ENCODE assay signal across 8 cellular contexts in genomic region chr2:162608901-162609300, GRCh38.
"Had no signal": no experiment of that assay in that cellular context is flagged by ENCODE, and none has a peak within 500 bp of the region (broad histone marks: within the 10 kb centered on the region; RNA-seq: fewer than 3 reads in every experiment).

No MANE protein-coding gene starts in this region.

- ATAC-seq: HCT116 had no signal

- H3K9me3 ChIP-seq: HAP-1 had no signal

- DNase-seq: H7, HFFc6, KBM-7 had no signal

- H3K36me3 ChIP-seq: HAP-1 had no signal

- H3K9ac ChIP-seq: KMS-11 had no signal

- H3K4me1 ChIP-seq: HAP-1 had no signal

- FAIRE-seq: HTR-8/SVneo had no signal

- H3K27ac ChIP-seq: KMS-11 had no signal

- H3K4me3 ChIP-seq: GM23338, HAP-1 had no signal

- H2AFZ ChIP-seq: GM23338 had no signal

- H3K4me2 ChIP-seq: KMS-11 had no signal
